ENCODE assay signal across 8 cellular contexts in the genomic region with DNA sequence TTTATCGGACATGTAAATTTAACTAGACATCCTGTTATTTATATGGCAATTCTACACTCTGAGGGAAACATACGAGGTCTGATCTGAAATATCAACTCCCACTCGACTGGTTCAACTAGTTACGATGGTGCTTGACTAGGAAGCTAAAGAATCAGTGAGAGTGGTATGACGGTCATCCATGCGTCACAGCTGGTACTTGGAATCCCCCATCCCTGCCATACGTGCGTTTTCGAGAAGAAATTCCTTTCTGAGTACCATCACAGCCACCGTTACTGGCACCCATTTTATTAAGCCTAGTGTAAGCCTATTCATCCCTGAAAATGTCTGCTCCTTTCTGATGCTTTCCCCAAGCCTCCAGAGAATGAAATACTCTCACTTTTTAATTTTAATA. TPM values are rescaled to one million over a fixed set of nuclear protein-coding genes. Genes with fewer than 3 reads are reported as not detected.
DNase-seq lines count a peak whose midpoint lies in the region; ATAC-seq and TF ChIP-seq lines count a peak whose summit lies in the region.

No MANE protein-coding gene starts in this region.

- no peaks in the 10 kb centered on the region for H3K9me3 Mint-ChIP-seq in activated CD4-positive, alpha-beta memory T cell treated with anti-CD3 and anti-CD28 coated beads, Interleukin-2, amount 10 ng/mL, durations not matched to agents 7 days and 5 days

- H3K27me3 ChIP-seq in esophagus muscularis mucosa: no peaks in the 10 kb centered on the region

- peak; percentile 23 for TF ChIP-seq EP300 in esophagus muscularis mucosa (IDR thresholded peaks at IDR 0.05)

- 20% methylated on average over 10 of the region's 10 CpGs for WGBS in esophagus muscularis mucosa

- TF ChIP-seq POLR2A in esophagus muscularis mucosa (IDR thresholded peaks at IDR 0.05; ENCODE audit: low read depth): no peak

- intact Hi-C loops in esophagus muscularis mucosa (cut with DNase I): loop anchor here (10.0 kb wide), 1 partner anchor 339 kb away; no protein-coding TSS in a partner anchor

- H3K4me1 ChIP-seq in esophagus muscularis mucosa: peaks cover 0 to 9% (median 6%) of the 10 kb centered on the region in 4 donors

- H3K4me3 ChIP-seq in esophagus muscularis mucosa: peak overlapping the region; percentile 62 to 78 (median 74)

- peaks cover 11% of the 10 kb centered on the region for H3K36me3 Mint-ChIP-seq in activated CD4-positive, alpha-beta memory T cell treated with anti-CD3 and anti-CD28 coated beads, Interleukin-2, amount 10 ng/mL, durations not matched to agents 7 days and 5 days (ENCODE audit: low read depth)

- H3K27ac Mint-ChIP-seq in activated CD4-positive, alpha-beta memory T cell treated with anti-CD3 and anti-CD28 coated beads, Interleukin-2, amount 10 ng/mL, durations not matched to agents 7 days and 5 days: peak overlapping the region; percentile 92

- no peak for TF ChIP-seq CTCF in esophagus muscularis mucosa (IDR thresholded peaks at IDR 0.05)

- H3K27me3 Mint-ChIP-seq in activated CD4-positive, alpha-beta memory T cell treated with anti-CD3 and anti-CD28 coated beads, Interleukin-2, amount 10 ng/mL, durations not matched to agents 7 days and 5 days: peaks cover 15% of the 10 kb centered on the region

- H3K4me1 Mint-ChIP-seq in activated CD4-positive, alpha-beta memory T cell treated with anti-CD3 and anti-CD28 coated beads, Interleukin-2, amount 10 ng/mL, durations not matched to agents 7 days and 5 days: peaks cover 25% of the 10 kb centered on the region

- peak overlapping the region; percentile 92 for H3K4me3 Mint-ChIP-seq in activated CD4-positive, alpha-beta memory T cell treated with anti-CD3 and anti-CD28 coated beads, Interleukin-2, amount 10 ng/mL, durations not matched to agents 7 days and 5 days

- DNase-seq in EL: peak; percentile 50
- DNase-seq in NCI-H146 treated with DMSO at 0.1 percent for 48 hours (lab: John Stamatoyannopoulos, UW; ENCODE audit: unreplicated experiment): peak; percentile 35
- DNase-seq in activated CD4-positive, alpha-beta memory T cell treated with anti-CD3 and anti-CD28 coated beads, Interleukin-2, amount 10 ng/mL, durations not matched to agents 7 days and 5 days: peak; percentile 39
- DNase-seq in esophagus muscularis mucosa (ENCODE audit: extremely low spot score): no peak
- peak; percentile 18 for DNase-seq in non-pigmented ciliary epithelial cell (ENCODE audit: low read depth)
- DNase-seq in AML-193 (lab: John Stamatoyannopoulos, UW): no peak

- H3K36me3 ChIP-seq in esophagus muscularis mucosa: peaks cover 0 to 9% (median 5%) of the 10 kb centered on the region in 4 donors

- no peak for ATAC-seq in HG02840 (IDR thresholded peaks at IDR 0.05; ENCODE audit: low FRiP score, unreplicated experiment)
- no peak for ATAC-seq in GM21528 (IDR thresholded peaks at IDR 0.05; ENCODE audit: low FRiP score, unreplicated experiment)

- peaks cover 0 to 5% (median 0%) of the 10 kb centered on the region in 4 donors for H3K9me3 ChIP-seq in esophagus muscularis mucosa

- POLR2A ChIA-PET in activated CD4-positive, alpha-beta memory T cell treated with anti-CD3 and anti-CD28 coated beads, Interleukin-2, amount 10 ng/mL, durations not matched to agents 7 days and 5 days (lab: Charles Lee): interaction anchor here (0.6 to 1.0 kb wide), 3 partner anchors 10 to 839 kb away, joined by 3 read pairs; partner anchors contain the start of gene ZRSR2

- peak overlapping the region; percentile 28 to 70 (median 66) for H3K27ac ChIP-seq in esophagus muscularis mucosa (replicated peaks in 1 of 4)

- CTCF ChIA-PET in activated CD4-positive, alpha-beta memory T cell treated with anti-CD3 and anti-CD28 coated beads, Interleukin-2, amount 10 ng/mL, durations not matched to agents 7 days and 5 days (lab: Charles Lee): interaction anchor here (1.0 kb wide), 1 partner anchor 36 kb away, joined by 3 read pairs; no protein-coding TSS in a partner anchor

RNA-seq across cellular contexts. Expression of gene PIGA, which starts 0.7 kb away (rescaled TPM):
- 10 to 100 TPM; 27.8 to 31.7 TPM for total RNA-seq in activated CD4-positive, alpha-beta memory T cell treated with anti-CD3 and anti-CD28 coated beads, Interleukin-2, amount 10 ng/mL, durations not matched to agents 7 days and 5 days
- total RNA-seq in esophagus muscularis mucosa: 1 to 10 TPM; 3.2 to 6.6 (median 4.2) TPM

RNA-seq across cellular contexts. Expression of gene ASB11, which starts 20.6 kb away (rescaled TPM):
- not detected for total RNA-seq in activated CD4-positive, alpha-beta memory T cell treated with anti-CD3 and anti-CD28 coated beads, Interleukin-2, amount 10 ng/mL, durations not matched to agents 7 days and 5 days
- total RNA-seq in esophagus muscularis mucosa: not detected

RNA-seq across cellular contexts. Expression of gene VEGFD, which starts 48.2 kb away (rescaled TPM):
- under 1 TPM in 1 of 2 experiments, not detected in 1; 0.10 TPM for total RNA-seq in activated CD4-positive, alpha-beta memory T cell treated with anti-CD3 and anti-CD28 coated beads, Interleukin-2, amount 10 ng/mL, durations not matched to agents 7 days and 5 days
- total RNA-seq in esophagus muscularis mucosa: 1 to 10 TPM; 1.8 to 6.0 (median 3.7) TPM

Comparison
In these comparisons a context has a peak if more than half of its experiments do, and no peak if none do; other contexts are left out.
1. DNase-seq: peak in EL (single experiment), NCI-H146 treated with DMSO at 0.1 percent for 48 hours (single experiment), activated CD4-positive, alpha-beta memory T cell treated with anti-CD3 and anti-CD28 coated beads, Interleukin-2, amount 10 ng/mL, durations not matched to agents 7 days and 5 days (single experiment) and non-pigmented ciliary epithelial cell (single experiment); none in esophagus muscularis mucosa (single experiment) and AML-193 (0 of 2).